ENCODE assay signal across 1 cellular context in genomic region chr2:232235716-232236115, GRCh38.
TF ChIP-seq lines count a peak whose summit lies in the region.

No MANE protein-coding gene starts in this region.

TF ChIP-seq in H1, 55 proteins besides CTCF, POLR2A, EP300 and RAD21:
- TF ChIP-seq POU5F1 (IDR thresholded peaks at IDR 0.05; ENCODE audit: low read depth, low read length), result no peak
- no peak for TF ChIP-seq ATF2 (IDR thresholded peaks at IDR 0.05; ENCODE audit: low read length)
- TF ChIP-seq ASH2L (IDR thresholded peaks at IDR 0.05; ENCODE audit: low read length), result no peak
- no peak for TF ChIP-seq PHF8 (conservative IDR thresholded peaks at IDR 0.05; ENCODE audit: low read depth, low read length)
- TF ChIP-seq SRF (IDR thresholded peaks at IDR 0.05; ENCODE audit: low read depth, low read length), result no peak
- TF ChIP-seq YY1 (IDR thresholded peaks at IDR 0.05; ENCODE audit: low read depth, low read length), result no peak
- TF ChIP-seq CREB1 (IDR thresholded peaks at IDR 0.05), result no peak
- TF ChIP-seq POLR2AphosphoS5 (IDR thresholded peaks at IDR 0.05; ENCODE audit: low read depth, low read length), result no peak
- TF ChIP-seq KDM1A (IDR thresholded peaks at IDR 0.05; ENCODE audit: borderline replicate concordance, low read length), result no peak
- no peak for TF ChIP-seq ATF3 (IDR thresholded peaks at IDR 0.05; ENCODE audit: insufficient read depth, low read depth, low read length)
- TF ChIP-seq BCL11A (IDR thresholded peaks at IDR 0.05; ENCODE audit: low read depth in 2 of 2, low read length in 2 of 2), result no peak
- no peak for TF ChIP-seq CBX5 (IDR thresholded peaks at IDR 0.05; ENCODE audit: low read depth, low read length)
- TF ChIP-seq CHD1 (IDR thresholded peaks at IDR 0.05; ENCODE audit: low read depth, low read length), result no peak
- TF ChIP-seq EGR1 (IDR thresholded peaks at IDR 0.05; ENCODE audit: borderline replicate concordance, low read depth, low read length), result no peak
- no peak for TF ChIP-seq RXRA (IDR thresholded peaks at IDR 0.05; ENCODE audit: insufficient read depth, low read depth, low read length)
- TF ChIP-seq SIX5 (IDR thresholded peaks at IDR 0.05; ENCODE audit: low read depth, low read length), result no peak
